8 cellular contexts compared by ENCODE assay signal in the genomic region with DNA sequence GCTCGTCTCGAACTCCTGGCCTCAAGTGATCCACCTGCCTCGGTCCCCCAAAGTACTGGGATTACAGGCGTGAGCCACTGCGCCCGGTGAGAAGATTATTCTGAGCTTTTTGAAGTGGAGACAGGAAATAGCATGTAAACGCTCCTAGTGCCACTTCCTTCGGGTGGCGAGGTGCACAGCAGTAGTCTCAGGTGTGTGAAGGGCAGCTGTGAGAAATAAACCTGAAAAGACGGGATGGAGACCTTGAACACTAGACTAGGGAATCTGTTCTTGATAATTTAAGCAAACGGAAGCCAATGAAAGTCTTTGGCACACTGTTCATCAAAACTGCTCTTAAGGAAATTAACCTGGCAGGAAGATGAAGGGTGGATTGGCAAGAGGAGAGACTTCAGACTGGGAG. TPM values are rescaled to one million over a fixed set of nuclear protein-coding genes. Genes with fewer than 3 reads are reported as not detected.
DNase-seq lines count a peak whose midpoint lies in the region; ATAC-seq and TF ChIP-seq lines count a peak whose summit lies in the region.

No MANE protein-coding gene starts in this region.

- ATAC-seq in HG03354 (IDR thresholded peaks at IDR 0.05; ENCODE audit: poor library complexity, severe bottlenecking, unreplicated experiment) (peak; percentile 6), lower lobe of right lung (no peak), GM19023 (IDR thresholded peaks at IDR 0.05; ENCODE audit: unreplicated experiment) (no peak)
- ATAC-seq in activated naive CD8-positive, alpha-beta T cell treated with anti-CD3 and anti-CD28 coated beads, Interleukin-2, amount 50 U/mL, for 24 hours: no peak

- H3K4me3 ChIP-seq in AG04450 (ENCODE audit: low read depth, low read length) (peak overlapping the region; percentile 68), lower lobe of right lung (peak overlapping the region; percentile 91), urinary bladder (ENCODE audit: low read depth, low read length) (peak overlapping the region; percentile 73)

- no peaks in the 10 kb centered on the region for H3K9me3 ChIP-seq in AG04450 (ENCODE audit: control insufficient read depth, insufficient read depth, low read length)
- H3K9me3 ChIP-seq in lower lobe of right lung: no peaks in the 10 kb centered on the region

- H3K4me1 Mint-ChIP-seq in activated naive CD8-positive, alpha-beta T cell treated with anti-CD3 and anti-CD28 coated beads, Interleukin-2, amount 50 U/mL, for 24 hours: peaks cover 14% of the 10 kb centered on the region

- H3K9me3 Mint-ChIP-seq in activated naive CD8-positive, alpha-beta T cell treated with anti-CD3 and anti-CD28 coated beads, Interleukin-2, amount 50 U/mL, for 24 hours: peaks cover 5% of the 10 kb centered on the region

- no peak for TF ChIP-seq CTCF in AG04450 (IDR thresholded peaks at IDR 0.05; ENCODE audit: low read depth, low read length)
- TF ChIP-seq CTCF in lower lobe of right lung (IDR thresholded peaks at IDR 0.05): no peak

- H3K27ac ChIP-seq in AG04450 (ENCODE audit: low read depth, low read length) (no peak overlapping the region), lower lobe of right lung (peak overlapping the region; percentile 85), urinary bladder (ENCODE audit: low read depth) (no peak overlapping the region)

- POLR2A ChIA-PET in AG04450 (lab: Yijun Ruan, JAX): interaction anchor here (0.6 to 1.0 kb wide), 3 partner anchors 12 to 589 kb away, joined by 3 to 7 read pairs (median 3); no protein-coding TSS in a partner anchor

- H3K36me3 ChIP-seq in lower lobe of right lung: no peaks in the 10 kb centered on the region
- H3K36me3 ChIP-seq in urinary bladder (ENCODE audit: insufficient read depth): no peaks in the 10 kb centered on the region

- intact Hi-C loops in lower lobe of right lung (cut with DNase I): no loop called here

- CTCF ChIA-PET in AG04450 (lab: Charles Lee): interaction anchor here (1.4 kb wide), 1 partner anchor 25 kb away, joined by 3 read pairs; no protein-coding TSS in a partner anchor

- H3K27me3 ChIP-seq in AG04450 (ENCODE audit: control insufficient read depth, insufficient read depth, low read length) (no peaks in the 10 kb centered on the region), lower lobe of right lung (ENCODE audit: low read depth) (peaks cover 12% of the 10 kb centered on the region)

- H3K4me3 Mint-ChIP-seq in activated naive CD8-positive, alpha-beta T cell treated with anti-CD3 and anti-CD28 coated beads, Interleukin-2, amount 50 U/mL, for 24 hours: peak overlapping the region; percentile 81

- H3K27me3 Mint-ChIP-seq in activated naive CD8-positive, alpha-beta T cell treated with anti-CD3 and anti-CD28 coated beads, Interleukin-2, amount 50 U/mL, for 24 hours: peaks cover 39% of the 10 kb centered on the region

- WGBS in urinary bladder: 32% methylated on average over 11 of the region's 11 CpGs

- peak overlapping the region; percentile 33 for H3K27ac Mint-ChIP-seq in activated naive CD8-positive, alpha-beta T cell treated with anti-CD3 and anti-CD28 coated beads, Interleukin-2, amount 50 U/mL, for 24 hours

- H3K36me3 Mint-ChIP-seq in activated naive CD8-positive, alpha-beta T cell treated with anti-CD3 and anti-CD28 coated beads, Interleukin-2, amount 50 U/mL, for 24 hours (ENCODE audit: low read depth): peaks cover 3% of the 10 kb centered on the region

- DNase-seq in AG04450 (ENCODE audit: low read depth, low spot score) (no peak), lower lobe of right lung (no peak), NCI-H526 treated with DMSO at 0.1 percent for 48 hours (lab: John Stamatoyannopoulos, UW) (no peak), NOMO-1 treated with DMSO at 0.1 percent for 48 hours (lab: John Stamatoyannopoulos, UW; ENCODE audit: unreplicated experiment) (no peak)
- DNase-seq in activated naive CD8-positive, alpha-beta T cell treated with anti-CD3 and anti-CD28 coated beads, Interleukin-2, amount 50 U/mL, for 24 hours: peak; percentile 8

- H3K4me1 ChIP-seq in lower lobe of right lung (peaks cover 17% of the 10 kb centered on the region), urinary bladder (ENCODE audit: insufficient read depth) (no peaks in the 10 kb centered on the region)

RNA-seq across cellular contexts. Expression of a gene that starts 0.4 kb away (rescaled TPM):
- polyA plus RNA-seq in AG04450 (2011; rRNA removed): 4.5 and 6.0 TPM in 2 replicates
- 2.8 and 3.8 TPM in 2 replicates for polyA minus RNA-seq in AG04450 (2011; rRNA and poly(A)+ RNA removed)
- 42.0 TPM for total RNA-seq in lower lobe of right lung
- total RNA-seq in urinary bladder: 53.6 TPM
- polyA plus RNA-seq in urinary bladder: 7.0 TPM

RNA-seq across cellular contexts. Expression of a gene that starts 39.6 kb away (rescaled TPM):
- 0.51 and 0.77 TPM in 2 replicates for polyA plus RNA-seq in AG04450 (2011; rRNA removed)
- polyA minus RNA-seq in AG04450 (2011; rRNA and poly(A)+ RNA removed): 0.26 TPM in 1 of 2 replicates, not detected in the other
- total RNA-seq in lower lobe of right lung: 0.44 TPM
- 2.2 TPM for total RNA-seq in urinary bladder
- polyA plus RNA-seq in urinary bladder: 2.9 TPM

RNA-seq across cellular contexts. Expression of a gene that starts 40.8 kb away (rescaled TPM):
- polyA plus RNA-seq in AG04450 (2011; rRNA removed) (15.0 and 17.8 TPM in 2 replicates), urinary bladder (12.2 TPM)
- 56.8 and 68.0 TPM in 2 replicates for polyA minus RNA-seq in AG04450 (2011; rRNA and poly(A)+ RNA removed)
- total RNA-seq in lower lobe of right lung (41.2 TPM), urinary bladder (71.6 TPM)
